Comparison of ENCODE assay signal across 16 cellular contexts in genomic region chr1:212873518-212873917, GRCh38. TPM values are rescaled to one million over a fixed set of nuclear protein-coding genes. Genes with fewer than 3 reads are reported as not detected.
DNase-seq lines count a peak whose midpoint lies in the region; ATAC-seq lines count a peak whose summit lies in the region.
"Had no signal": no experiment of that assay in that cellular context is flagged by ENCODE, and none has a peak within 500 bp of the region (broad histone marks: within the 10 kb centered on the region; RNA-seq: fewer than 3 reads in every experiment).

No MANE protein-coding gene starts in this region.

- no peak overlapping the region for H3K4me3 Mint-ChIP-seq in activated CD4-positive, alpha-beta memory T cell treated with anti-CD3 and anti-CD28 coated beads for 36 hours

- H3K4me1 Mint-ChIP-seq in activated CD4-positive, alpha-beta memory T cell treated with anti-CD3 and anti-CD28 coated beads for 36 hours (ENCODE audit: low read depth) = no peaks in the 10 kb centered on the region

- ATAC-seq in GM18502 (IDR thresholded peaks at IDR 0.05; ENCODE audit: poor library complexity, unreplicated experiment) (peak; percentile 84), GM19438 (IDR thresholded peaks at IDR 0.05; ENCODE audit: low read depth, unreplicated experiment) (peak; percentile 77), HG02678 (IDR thresholded peaks at IDR 0.05; ENCODE audit: unreplicated experiment) (peak; percentile 72), HG03457 (IDR thresholded peaks at IDR 0.05; ENCODE audit: unreplicated experiment) (peak; percentile 76)
- ATAC-seq: activated naive CD4-positive, alpha-beta T cell treated with anti-CD3 and anti-CD28 coated beads, Interleukin-2, amount 50 U/mL, for 72 hours had no signal

- peaks cover 34% of the 10 kb centered on the region for H3K36me3 Mint-ChIP-seq in activated CD4-positive, alpha-beta memory T cell treated with anti-CD3 and anti-CD28 coated beads for 36 hours

- intact Hi-C loops in activated CD4-positive, alpha-beta memory T cell treated with anti-CD3 and anti-CD28 coated beads for 36 hours (cut with micrococcal nuclease) = no loop called here

- no peak overlapping the region for H3K27ac Mint-ChIP-seq in activated CD4-positive, alpha-beta memory T cell treated with anti-CD3 and anti-CD28 coated beads for 36 hours
- H3K27ac Mint-ChIP-seq: activated naive CD4-positive, alpha-beta T cell treated with anti-CD3 and anti-CD28 coated beads, Interleukin-2, amount 50 U/mL, for 72 hours had no signal

- POLR2A ChIA-PET in activated CD4-positive, alpha-beta memory T cell treated with anti-CD3 and anti-CD28 coated beads for 36 hours (lab: Charles Lee) = no interaction called here

- H3K9me3 Mint-ChIP-seq in activated CD4-positive, alpha-beta memory T cell treated with anti-CD3 and anti-CD28 coated beads for 36 hours = no peaks in the 10 kb centered on the region
- H3K9me3 Mint-ChIP-seq: activated naive CD4-positive, alpha-beta T cell treated with anti-CD3 and anti-CD28 coated beads, Interleukin-2, amount 50 U/mL, for 72 hours had no signal

- DNase-seq in GOT3 (lab: John Stamatoyannopoulos, UW) (no peak), HT-29 (ENCODE audit: low spot score) (no peak), ecto neural progenitor cell (ENCODE audit: low spot score) (no peak)
- DNase-seq in activated CD4-positive, alpha-beta memory T cell treated with anti-CD3 and anti-CD28 coated beads for 36 hours = no peak
- DNase-seq: activated CD8-positive, alpha-beta memory T cell treated with anti-CD3 and anti-CD28 coated beads for 24 hours; cerebellar nuclear complex; midbrain; NCI-H226; uterus had no signal

- H3K27me3 Mint-ChIP-seq in activated CD4-positive, alpha-beta memory T cell treated with anti-CD3 and anti-CD28 coated beads for 36 hours = no peaks in the 10 kb centered on the region

- CTCF ChIA-PET in activated CD4-positive, alpha-beta memory T cell treated with anti-CD3 and anti-CD28 coated beads for 36 hours (lab: Charles Lee) = no interaction called here

RNA-seq across cellular contexts. Expression of gene FLVCR1, which starts 15.4 kb away (rescaled TPM):
- 11.7 and 13.6 TPM in 2 replicates for total RNA-seq in HT-29 (2014; rRNA removed; shearing (Covaris generic))
- total RNA-seq in activated CD4-positive, alpha-beta memory T cell treated with anti-CD3 and anti-CD28 coated beads for 36 hours = 10 to 100 TPM; 12.4 to 12.6 TPM

RNA-seq across cellular contexts. Expression of gene SPATA45, which starts 26.1 kb away (rescaled TPM):
- not detected in 2 replicates for total RNA-seq in HT-29 (2014; rRNA removed; shearing (Covaris generic))
- under 1 TPM in 1 of 2 experiments, not detected in 1; 0.51 TPM for total RNA-seq in activated CD4-positive, alpha-beta memory T cell treated with anti-CD3 and anti-CD28 coated beads for 36 hours
- total RNA-seq: activated naive CD4-positive, alpha-beta T cell treated with anti-CD3 and anti-CD28 coated beads, Interleukin-2, amount 50 U/mL, for 72 hours; esophagus muscularis mucosa; T-helper 2 cell treated with Interferon-gamma antibody and Interleukin-4, amounts not matched to agents 100 ng/mL and 5 ng/mL, for 36 hours; uterus had no signal
